8 cellular contexts compared by ENCODE assay signal in genomic region chr4:60215906-60216305, GRCh38.
"Had no signal": no experiment of that assay in that cellular context is flagged by ENCODE, and none has a peak within 500 bp of the region (broad histone marks: within the 10 kb centered on the region; RNA-seq: fewer than 3 reads in every experiment).

No MANE protein-coding gene starts in this region.

- H3K27ac ChIP-seq: GM23248 had no signal

- H3K9me3 ChIP-seq: HAP-1 had no signal

- H3K4me1 ChIP-seq: HAP-1 had no signal

- H3K9ac ChIP-seq: GM23248 had no signal

- H2AFZ ChIP-seq: GM23248, GM23338 had no signal

- H3K4me3 ChIP-seq: GM23248, GM23338, HAP-1 had no signal

- H3K36me3 ChIP-seq: HAP-1 had no signal

- H3K4me2 ChIP-seq: GM23338 had no signal

- DNase-seq: GM23248, GOT3, H7, H9, HCEC 1CT, HFFc6 had no signal
